ENCODE assay signal across 30 cellular contexts in the genomic region with DNA sequence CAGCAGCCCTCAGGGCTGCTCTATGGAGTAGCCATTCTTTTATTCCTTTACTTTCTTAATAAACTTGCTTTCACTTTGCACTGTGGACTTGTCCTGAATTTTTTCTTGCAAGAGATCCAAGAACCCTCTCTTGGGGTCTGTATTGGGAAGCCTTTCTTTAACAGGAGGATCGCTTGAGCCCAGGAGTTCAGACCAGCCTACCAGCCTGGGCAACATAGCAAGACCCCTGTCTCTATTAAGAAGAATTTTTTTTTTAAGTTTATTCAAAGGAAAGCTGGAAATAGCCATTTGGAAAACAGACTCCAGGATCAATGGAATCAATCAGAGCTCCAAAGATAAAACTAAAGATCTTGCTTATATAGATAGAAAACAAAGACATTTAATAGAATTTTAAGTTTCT. TPM values are rescaled to one million over a fixed set of nuclear protein-coding genes. Genes with fewer than 3 reads are reported as not detected.
"Had no signal": no experiment of that assay in that cellular context is flagged by ENCODE, and none has a peak within 500 bp of the region (broad histone marks: within the 10 kb centered on the region; RNA-seq: fewer than 3 reads in every experiment).

No MANE protein-coding gene starts in this region.

- H3K9me3 Mint-ChIP-seq: activated naive CD4-positive, alpha-beta T cell treated with anti-CD3 and anti-CD28 coated beads, Interleukin-2, amount 50 U/mL, for 72 hours; activated naive CD8-positive, alpha-beta T cell treated with anti-CD3 and anti-CD28 coated beads, Interleukin-2, amount 50 U/mL, for 24 hours; T-helper 2 cell treated with Interferon-gamma antibody and Interleukin-4, amounts not matched to agents 5 μg/mL and 100 μg/mL, for 36 hours had no signal

- H3K9me3 ChIP-seq: Peyer's patch, SJSA1 had no signal

- H3K27me3 Mint-ChIP-seq: activated naive CD8-positive, alpha-beta T cell treated with anti-CD3 and anti-CD28 coated beads, Interleukin-2, amount 50 U/mL, for 24 hours had no signal

- H3K27me3 ChIP-seq: brain microvascular endothelial cell, cardiac muscle cell, Peyer's patch, SJSA1 had no signal

- DNase-seq: activated CD4-positive, alpha-beta T cell treated with anti-CD3 and anti-CD28 coated beads for 48 hours; activated CD4-positive, alpha-beta T cell treated with anti-CD3 and anti-CD28 coated beads, Interleukin-2, amount 50 U/mL, for 4 hours; activated CD4-positive, CD25-positive, alpha-beta regulatory T cell treated with anti-CD3 and anti-CD28 coated beads, Interleukin-2, amount 50 U/mL, for 72 hours; activated CD8-positive, alpha-beta memory T cell treated with anti-CD3 and anti-CD28 coated beads, Interleukin-2, amount 50 U/mL, for 48 hours; activated CD8-positive, alpha-beta T cell treated with anti-CD3 and anti-CD28 coated beads, Interleukin-2, amount 10 ng/mL, durations not matched to agents 7 days and 5 days; activated effector memory CD4-positive, alpha-beta T cell treated with Interleukin-2 at 50 U/mL for 16 hours; activated naive CD4-positive, alpha-beta T cell; activated naive CD8-positive, alpha-beta T cell treated with anti-CD3 and anti-CD28 coated beads, Interleukin-2, amount 50 U/mL, for 24 hours; activated T-cell treated with anti-CD3 and anti-CD28 coated beads, Interleukin-2, amount 50 U/mL, for 1 hour; amygdala; brain microvascular endothelial cell; NCI-H1092; NCI-H1417; NCI-H1930; NCI-H2171; NCI-H226; NCI-H526; NCI-H774; Peyer's patch; Right ventricle myocardium superior; SW 1271 had no signal

- H3K27ac ChIP-seq: brain microvascular endothelial cell, cardiac muscle cell, Peyer's patch, RWPE1, SJSA1 had no signal

- H3K36me3 Mint-ChIP-seq: activated naive CD4-positive, alpha-beta T cell treated with anti-CD3 and anti-CD28 coated beads, Interleukin-2, amount 50 U/mL, for 72 hours had no signal

- H3K4me1 ChIP-seq: Peyer's patch, SJSA1 had no signal

- H3K36me3 ChIP-seq: brain microvascular endothelial cell, cardiac muscle cell, Peyer's patch, SJSA1 had no signal

- H3K4me1 Mint-ChIP-seq: activated naive CD8-positive, alpha-beta T cell treated with anti-CD3 and anti-CD28 coated beads, Interleukin-2, amount 50 U/mL, for 24 hours had no signal

- H3K4me3 Mint-ChIP-seq: activated CD8-positive, alpha-beta T cell treated with anti-CD3 and anti-CD28 coated beads, Interleukin-2, amount 10 ng/mL, durations not matched to agents 7 days and 5 days; activated naive CD8-positive, alpha-beta T cell treated with anti-CD3 and anti-CD28 coated beads, Interleukin-2, amount 50 U/mL, for 24 hours; T-helper 2 cell treated with Interferon-gamma antibody and Interleukin-4, amounts not matched to agents 5 μg/mL and 100 μg/mL, for 36 hours had no signal

- H3K27ac Mint-ChIP-seq: activated CD8-positive, alpha-beta T cell treated with anti-CD3 and anti-CD28 coated beads, Interleukin-2, amount 10 ng/mL, durations not matched to agents 7 days and 5 days; activated naive CD8-positive, alpha-beta T cell treated with anti-CD3 and anti-CD28 coated beads, Interleukin-2, amount 50 U/mL, for 24 hours; T-helper 2 cell treated with Interferon-gamma antibody and Interleukin-4, amounts not matched to agents 5 μg/mL and 100 μg/mL, for 36 hours had no signal

- ATAC-seq: activated CD8-positive, alpha-beta T cell treated with anti-CD3 and anti-CD28 coated beads, Interleukin-2, amount 10 ng/mL, durations not matched to agents 7 days and 5 days; activated naive CD4-positive, alpha-beta T cell treated with anti-CD3 and anti-CD28 coated beads, Interleukin-2, amount 50 U/mL, for 72 hours; activated naive CD8-positive, alpha-beta T cell treated with anti-CD3 and anti-CD28 coated beads, Interleukin-2, amount 50 U/mL, for 24 hours; SK-N-SH treated with all-trans-retinoic acid at 6 μM for 48 hours had no signal

- H3K4me3 ChIP-seq: cardiac muscle cell, Peyer's patch, SJSA1 had no signal

RNA-seq across cellular contexts. Expression of gene OR2B2, which starts 29.1 kb away (rescaled TPM):
- total RNA-seq: activated CD8-positive, alpha-beta T cell treated with anti-CD3 and anti-CD28 coated beads, Interleukin-2, amount 10 ng/mL, durations not matched to agents 7 days and 5 days; activated naive CD4-positive, alpha-beta T cell treated with anti-CD3 and anti-CD28 coated beads, Interleukin-2, amount 50 U/mL, for 72 hours; cardiac muscle cell; MCF 10A; NCI-H460; Peyer's patch; Right ventricle myocardium superior; SJSA1; T-helper 1 cell treated with Interleukin-12 subunit alpha and Interleukin-12 subunit beta and Interleukin-4 antibody, amounts not matched to agents 30 ng/mL and 1 ng/mL, for 36 hours had no signal
